In genomic region chr9:33458444-33458843, GRCh38 we compare ENCODE assay signal across 8 cellular contexts. TPM values are rescaled to one million over a fixed set of nuclear protein-coding genes. Genes with fewer than 3 reads are reported as not detected.
DNase-seq lines count a peak whose midpoint lies in the region; TF ChIP-seq lines count a peak whose summit lies in the region.

No MANE protein-coding gene starts in this region.

- intact Hi-C loops in colonic mucosa (cut with DNase I), result no loop called here

- no peak overlapping the region for H2BK5ac ChIP-seq in mesendoderm (ENCODE audit: low read length)
- no peak overlapping the region for H2BK5ac ChIP-seq in neuronal stem cell (ENCODE audit: low read length)

- no peak overlapping the region for H3K4me2 ChIP-seq in mesendoderm (ENCODE audit: low read length)
- H3K4me2 ChIP-seq in neuronal stem cell (ENCODE audit: insufficient read depth, low read length, poor library complexity, severe bottlenecking), result no peak overlapping the region

- H2AK5ac ChIP-seq in mesendoderm (ENCODE audit: low read length), result no peak overlapping the region
- H2AK5ac ChIP-seq in neuronal stem cell (ENCODE audit: low read depth, low read length), result no peak overlapping the region

- H3K18ac ChIP-seq in mesendoderm (ENCODE audit: low read length) (no peak overlapping the region), neuronal stem cell (ENCODE audit: low read length) (no peak overlapping the region)

- no peaks in the 10 kb centered on the region for H3K9me3 ChIP-seq in neuronal stem cell (replicated peaks in 1 of 2; ENCODE audit: control insufficient read depth in 2 of 2, insufficient read depth in 1 of 2, low read depth in 1 of 2, low read length in 2 of 2)
- H3K9me3 ChIP-seq in colonic mucosa, result no peaks in the 10 kb centered on the region

- H2BK15ac ChIP-seq in mesendoderm (replicated peaks; ENCODE audit: low read depth), result no peak overlapping the region
- H2BK15ac ChIP-seq in neuronal stem cell (ENCODE audit: low read length), result no peak overlapping the region

- H4K8ac ChIP-seq in mesendoderm (ENCODE audit: low read depth, low read length) (no peak overlapping the region), neuronal stem cell (ENCODE audit: low read depth, low read length) (no peak overlapping the region)

- H3K79me1 ChIP-seq in mesendoderm (ENCODE audit: low read length) (no peaks in the 10 kb centered on the region), neuronal stem cell (ENCODE audit: low read depth, low read length) (no peaks in the 10 kb centered on the region)

- DNase-seq in Daoy (ENCODE audit: low read depth) (peak; percentile 79), activated T-cell treated with anti-CD3 and anti-CD28 coated beads for 4 hours (peak; percentile 63), mesendoderm (peak; percentile 80), neuronal stem cell (ENCODE audit: low spot score) (no peak), NCI-H2029 (lab: John Stamatoyannopoulos, UW) (no peak), HuH-7 (ENCODE audit: low spot score) (no peak), colonic mucosa (no peak)
- peak; percentile 63 for DNase-seq in Jurkat, Clone E6-1 (ENCODE audit: low read depth, low spot score)

- H4K5ac ChIP-seq in mesendoderm (ENCODE audit: low read length), result no peak overlapping the region

- no peak for TF ChIP-seq CTCF in colonic mucosa (IDR thresholded peaks at IDR 0.05)

- no peak overlapping the region for H3K56ac ChIP-seq in mesendoderm (ENCODE audit: low read length)

- no peak overlapping the region for H3K9ac ChIP-seq in mesendoderm (ENCODE audit: low read length)
- H3K9ac ChIP-seq in neuronal stem cell (ENCODE audit: low read depth, low read length, poor library complexity), result no peak overlapping the region
- no peak overlapping the region for H3K9ac ChIP-seq in colonic mucosa (ENCODE audit: low read depth in 2 of 2, low read length in 2 of 2)

- H2AFZ ChIP-seq in neuronal stem cell (ENCODE audit: low read length), result no peak overlapping the region

- no peak overlapping the region for H2BK120ac ChIP-seq in mesendoderm (ENCODE audit: low read depth, low read length)
- H2BK120ac ChIP-seq in neuronal stem cell (ENCODE audit: low read depth, low read length), result no peak overlapping the region

- no peak overlapping the region for H4K91ac ChIP-seq in neuronal stem cell (ENCODE audit: low read depth, low read length, poor library complexity)

- H3K27me3 ChIP-seq in mesendoderm (ENCODE audit: insufficient read depth, low read length, poor library complexity) (no peaks in the 10 kb centered on the region), neuronal stem cell (ENCODE audit: control insufficient read depth in 3 of 3, insufficient read depth in 3 of 3, low read depth in 1 of 3, low read length in 3 of 3) (no peaks in the 10 kb centered on the region), colonic mucosa (no peaks in the 10 kb centered on the region)

- peaks cover 19% of the 10 kb centered on the region for H3K36me3 ChIP-seq in mesendoderm (ENCODE audit: control insufficient read depth, insufficient read depth, low read length)
- H3K36me3 ChIP-seq in neuronal stem cell (replicated peaks in 1 of 2; ENCODE audit: control insufficient read depth in 2 of 2, insufficient read depth in 2 of 2, low read length in 2 of 2), result peaks cover 21 to 35% of the 10 kb centered on the region in 2 donors
- peaks cover 4% of the 10 kb centered on the region for H3K36me3 ChIP-seq in colonic mucosa

- H3K14ac ChIP-seq in neuronal stem cell (ENCODE audit: low read length), result no peak overlapping the region

- H3K79me2 ChIP-seq in mesendoderm (ENCODE audit: control insufficient read depth, insufficient read depth, low read length), result no peaks in the 10 kb centered on the region

- H3K4ac ChIP-seq in mesendoderm (ENCODE audit: low read depth, low read length) (no peak overlapping the region), neuronal stem cell (ENCODE audit: low read length) (no peak overlapping the region)

- WGBS in mesendoderm (ENCODE audit: extremely low coverage, insufficient coverage, low lambda C conversion rate), result no CpG with 5 or more reads among the region's 4 CpGs
- WGBS in neuronal stem cell (ENCODE audit: extremely low coverage in 2 of 2, insufficient read length in 2 of 2, insufficient replicate concordance in 1 of 2), 2 donors, result no CpG with 5 or more reads among the region's 4 CpGs

- H2BK12ac ChIP-seq in neuronal stem cell (ENCODE audit: low read length), result no peak overlapping the region

- H3K4me3 ChIP-seq in Jurkat, Clone E6-1 (ENCODE audit: low read length), result no peak overlapping the region
- H3K4me3 ChIP-seq in mesendoderm (ENCODE audit: low read length) (no peak overlapping the region), neuronal stem cell (ENCODE audit: low read length in 2 of 2) (no peak overlapping the region), colonic mucosa (no peak overlapping the region)

- H3K23ac ChIP-seq in mesendoderm (ENCODE audit: low read length) (no peak overlapping the region), neuronal stem cell (ENCODE audit: low read depth, low read length, poor library complexity) (no peak overlapping the region)

- no peak overlapping the region for H3K27ac ChIP-seq in mesendoderm (ENCODE audit: low read depth, low read length)
- no peak overlapping the region for H3K27ac ChIP-seq in neuronal stem cell (replicated peaks; ENCODE audit: low read length)
- H3K27ac ChIP-seq in colonic mucosa, result no peak overlapping the region

- H3K4me1 ChIP-seq in mesendoderm (ENCODE audit: control insufficient read depth, low read depth, low read length) (no peaks in the 10 kb centered on the region), neuronal stem cell (ENCODE audit: control insufficient read depth in 2 of 2, insufficient read depth in 1 of 2, low read depth in 1 of 2, low read length in 2 of 2) (no peaks in the 10 kb centered on the region), colonic mucosa (no peaks in the 10 kb centered on the region)

RNA-seq across cellular contexts. Expression of gene AQP3, which starts 11.1 kb away (rescaled TPM):
- 1.9 and 3.5 TPM in 2 replicates for total RNA-seq in Daoy (2014; rRNA removed; shearing (Covaris generic))
- 29.0 TPM for polyA plus RNA-seq in Jurkat, Clone E6-1 (2012; ENCODE audit: insufficient read depth, insufficient read length)
- polyA plus RNA-seq in mesendoderm (2013, experiment 1 of 2), result 2.6 TPM
- 2.9 TPM for polyA plus RNA-seq in mesendoderm (2013, experiment 2 of 2)
- 0.96 TPM for polyA plus RNA-seq in neuronal stem cell (2013, experiment 1 of 2)
- polyA plus RNA-seq in neuronal stem cell (2013, experiment 2 of 2), result 1.1 TPM
- 10 to 100 TPM in 1 of 2 donors, 1 to 10 TPM in 1; 7.2 to 13.3 TPM for total RNA-seq in colonic mucosa

RNA-seq across cellular contexts. Expression of gene NOL6, which starts 15.3 kb away (rescaled TPM):
- total RNA-seq in Daoy (2014; rRNA removed; shearing (Covaris generic)), result 69.0 and 74.6 TPM in 2 replicates
- polyA plus RNA-seq in Jurkat, Clone E6-1 (2012; ENCODE audit: insufficient read depth, insufficient read length), result 36.9 TPM
- 37.8 TPM for polyA plus RNA-seq in mesendoderm (2013, experiment 1 of 2)
- 36.5 TPM for polyA plus RNA-seq in mesendoderm (2013, experiment 2 of 2)
- 10.4 TPM for polyA plus RNA-seq in neuronal stem cell (2013, experiment 1 of 2)
- 10.7 TPM for polyA plus RNA-seq in neuronal stem cell (2013, experiment 2 of 2)
- 10 to 100 TPM; 11.5 to 29.3 TPM for total RNA-seq in colonic mucosa

RNA-seq across cellular contexts. Expression of gene AQP7, which starts 56.1 kb away (rescaled TPM):
- not detected in 2 replicates for total RNA-seq in Daoy (2014; rRNA removed; shearing (Covaris generic))
- polyA plus RNA-seq in Jurkat, Clone E6-1 (2012; ENCODE audit: insufficient read depth, insufficient read length), result not detected
- not detected for polyA plus RNA-seq in mesendoderm (2013, experiment 1 of 2)
- not detected for polyA plus RNA-seq in mesendoderm (2013, experiment 2 of 2)
- polyA plus RNA-seq in neuronal stem cell (2013, experiment 1 of 2), result not detected
- polyA plus RNA-seq in neuronal stem cell (2013, experiment 2 of 2), result not detected
- total RNA-seq in colonic mucosa, result 10 to 100 TPM in 1 of 2 donors, 1 to 10 TPM in 1; 7.4 to 12.5 TPM

Comparison
In these comparisons a context has a peak if more than half of its experiments do, and no peak if none do; other contexts are left out.
1. DNase-seq: peak in Daoy (single experiment), Jurkat, Clone E6-1 (single experiment), activated T-cell treated with anti-CD3 and anti-CD28 coated beads for 4 hours (single experiment) and mesendoderm (single experiment); none in neuronal stem cell (single experiment), NCI-H2029 (single experiment), HuH-7 (single experiment) and colonic mucosa (single experiment).